ENCODE assay signal across 13 cellular contexts in the genomic region with DNA sequence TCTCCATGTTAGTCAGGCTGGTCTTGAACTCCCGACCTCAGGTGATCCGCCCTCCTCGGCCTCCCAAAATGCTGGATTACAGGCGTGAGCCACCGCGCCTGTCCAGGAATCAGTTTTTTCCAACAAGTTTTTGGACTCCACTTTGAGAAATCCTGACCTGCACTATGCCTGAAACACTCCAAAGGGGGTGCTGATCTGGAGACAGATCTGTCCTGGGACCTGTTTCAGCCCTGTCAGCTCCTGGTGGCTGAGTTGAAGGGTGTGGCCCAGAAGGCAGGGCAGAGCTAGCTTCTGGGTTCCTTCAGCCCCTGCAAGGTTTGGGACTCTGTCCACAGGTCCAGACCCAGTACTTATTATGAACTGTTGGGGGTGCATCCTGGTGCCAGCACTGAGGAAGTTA. TPM values are rescaled to one million over a fixed set of nuclear protein-coding genes. Genes with fewer than 3 reads are reported as not detected.
DNase-seq lines count a peak whose midpoint lies in the region; ATAC-seq, FAIRE-seq and TF ChIP-seq lines count a peak whose summit lies in the region.
"Had no signal": no experiment of that assay in that cellular context is flagged by ENCODE, and none has a peak within 500 bp of the region (broad histone marks: within the 10 kb centered on the region; RNA-seq: fewer than 3 reads in every experiment).

No MANE protein-coding gene starts in this region.

- H3K27ac ChIP-seq in K562 (ENCODE audit: extremely low read depth, low read depth, low read length) (peak overlapping the region; percentile 47), neural progenitor cell (no peak overlapping the region), dorsolateral prefrontal cortex (peak overlapping the region in 23 of 59 donors; percentile 5 to 98 (median 92))
- H3K27ac ChIP-seq: brain microvascular endothelial cell had no signal

- H3K9ac ChIP-seq in Loucy (ENCODE audit: low read depth, low read length, poor library complexity, severe bottlenecking), result peak overlapping the region; percentile 80
- H3K9ac ChIP-seq in K562 (ENCODE audit: insufficient read depth in 1 of 2, low read depth in 2 of 2, low read length in 2 of 2), result peak overlapping the region; percentile 48 to 71; a peak in 3 of 4 replicates
- no peak overlapping the region for H3K9ac ChIP-seq in neural progenitor cell

- H3K4me1 ChIP-seq in Loucy (ENCODE audit: insufficient read depth, low read length, poor library complexity, severe bottlenecking), result peaks cover 22% of the 10 kb centered on the region
- H3K4me1 ChIP-seq in K562 (replicated peaks in 1 of 2; ENCODE audit: control insufficient read depth in 2 of 2, insufficient read depth in 2 of 2, low read length in 2 of 2), result peaks cover 37 to 80% of the 10 kb centered on the region in 2 experiments
- peaks cover 15% of the 10 kb centered on the region for H3K4me1 ChIP-seq in neural progenitor cell

- H2AFZ ChIP-seq in Loucy (ENCODE audit: low read length) (no peak overlapping the region), K562 (ENCODE audit: low read depth, low read length) (no peak overlapping the region), neural progenitor cell (replicated peaks) (no peak overlapping the region)

- CTCF ChIA-PET in K562 (lab: Yijun Ruan, JAX; ENCODE audit: low intra/inter-chr PET ratio), result no interaction called here

- no peaks in the 10 kb centered on the region for H3K9me1 ChIP-seq in K562 (ENCODE audit: control insufficient read depth, insufficient read depth, low read length)

- no TSS peak for BruUV-seq in K562 (replicated peaks; lab: Mats Ljungman, UMichigan)

- H3K36me3 ChIP-seq in Loucy (ENCODE audit: insufficient read depth, low read length), result no peaks in the 10 kb centered on the region
- peaks cover 20% of the 10 kb centered on the region; the same call in 2 of the 3 replicates for H3K36me3 ChIP-seq in K562 (ENCODE audit: control insufficient read depth, insufficient read depth, low read length)
- no peaks in the 10 kb centered on the region for H3K36me3 ChIP-seq in neural progenitor cell
- H3K36me3 ChIP-seq: brain microvascular endothelial cell had no signal

- H3K36me3 Mint-ChIP-seq in T-helper 1 cell treated with Interleukin-12 subunit alpha and Interleukin-12 subunit beta and Interleukin-4 antibody, amounts not matched to agents 30 μg/mL and 1 μg/mL, for 36 hours (ENCODE audit: low read depth), result no peaks in the 10 kb centered on the region
- no peaks in the 10 kb centered on the region for H3K36me3 Mint-ChIP-seq in neural progenitor cell

- no peaks in the 10 kb centered on the region for H3K9me3 Mint-ChIP-seq in T-helper 1 cell treated with Interleukin-12 subunit alpha and Interleukin-12 subunit beta and Interleukin-4 antibody, amounts not matched to agents 30 μg/mL and 1 μg/mL, for 36 hours
- H3K9me3 Mint-ChIP-seq in neural progenitor cell, result no peaks in the 10 kb centered on the region

- H3K4me2 ChIP-seq in Loucy (ENCODE audit: low read depth, low read length, poor library complexity, severe bottlenecking) (peak overlapping the region; percentile 81), K562 (ENCODE audit: insufficient read depth, low read length) (peak overlapping the region; percentile 67), neural progenitor cell (peak overlapping the region; percentile 95)

- H3K9me3 ChIP-seq in Loucy (ENCODE audit: insufficient read depth, low read depth, low read length) (no peaks in the 10 kb centered on the region), K562 (replicated peaks; ENCODE audit: control insufficient read depth, insufficient read depth, low read depth, low read length) (no peaks in the 10 kb centered on the region), neural progenitor cell (ENCODE audit: low read depth) (no peaks in the 10 kb centered on the region)

- TF ChIP-seq POLR2A in K562 (conservative IDR thresholded peaks at IDR 0.05), result no peak

- DNase-seq in T-helper 1 cell, result no peak
- DNase-seq in K562 (ENCODE audit: extremely low read depth in 1 of 4, low spot score in 3 of 4), result peak in 2 of 4 experiments; percentile 25 to 69
- no peak for DNase-seq in neural progenitor cell (ENCODE audit: low spot score)
- no peak for DNase-seq in dorsolateral prefrontal cortex
- DNase-seq in dedifferentiated amniotic fluid mesenchymal stem cell (ENCODE audit: extremely low spot score), result no peak
- DNase-seq: 8988T, brain microvascular endothelial cell, DMS79 treated with DMSO at 0.1 percent for 48 hours, NCI-H510A treated with DMSO at 0.1 percent for 48 hours had no signal

- H3K4me3 Mint-ChIP-seq in T-helper 1 cell treated with Interleukin-12 subunit alpha and Interleukin-12 subunit beta and Interleukin-4 antibody, amounts not matched to agents 30 μg/mL and 1 μg/mL, for 36 hours, result peak overlapping the region; percentile 85
- H3K4me3 Mint-ChIP-seq in neural progenitor cell, result peak overlapping the region; percentile 92

- H3K79me2 ChIP-seq in Loucy (ENCODE audit: insufficient read depth, low read length) (peaks cover 40% of the 10 kb centered on the region), K562 (ENCODE audit: control insufficient read depth, insufficient read depth, low read length) (peaks cover 53% of the 10 kb centered on the region), neural progenitor cell (ENCODE audit: low read depth) (no peaks in the 10 kb centered on the region)

- 42% methylated on average over 4 of the region's 6 CpGs for WGBS in K562 (ENCODE audit: insufficient coverage, low coverage, missing lambda C conversion rate)

- in situ Hi-C loops in K562 (cut with MboI), result no loop called here

- H3F3A ChIP-seq in Loucy (ENCODE audit: low read depth), result peaks cover 6% of the 10 kb centered on the region; the same call in 1 of the 2 replicates
- H3F3A ChIP-seq in neural progenitor cell (ENCODE audit: low read depth), result peaks cover 44% of the 10 kb centered on the region

- intact Hi-C loops in K562 (cut with micrococcal nuclease) (loop anchor here (2.0 kb wide), 2 partner anchors 25 to 47 kb away; partner anchors contain the start of gene FERMT3), dorsolateral prefrontal cortex (cut with DNase I) (no loop called here)

- ATAC-seq in K562, result peak; percentile 14
- ATAC-seq in HG03095 (IDR thresholded peaks at IDR 0.05; ENCODE audit: unreplicated experiment), result no peak

- no peaks in the 10 kb centered on the region for H3K27me3 Mint-ChIP-seq in T-helper 1 cell treated with Interleukin-12 subunit alpha and Interleukin-12 subunit beta and Interleukin-4 antibody, amounts not matched to agents 30 μg/mL and 1 μg/mL, for 36 hours (ENCODE audit: low read depth)
- H3K27me3 Mint-ChIP-seq in neural progenitor cell (ENCODE audit: insufficient read depth, low read depth), result peaks cover 14% of the 10 kb centered on the region

- TF ChIP-seq RAD21 in K562 (CRISPR knock-in tag; conservative IDR thresholded peaks at IDR 0.05 in 1 of 2, IDR thresholded peaks at IDR 0.05 in 1 of 2), result no peak

- H4K20me1 ChIP-seq in Loucy (ENCODE audit: insufficient read depth, low read length, poor library complexity, severe bottlenecking) (peaks cover 30% of the 10 kb centered on the region), K562 (replicated peaks; ENCODE audit: control insufficient read depth, insufficient read depth, low read length) (no peaks in the 10 kb centered on the region), neural progenitor cell (ENCODE audit: low read depth) (peaks cover 3% of the 10 kb centered on the region)

- H3K4me3 ChIP-seq in Loucy (ENCODE audit: low read length, poor library complexity, severe bottlenecking) (peak overlapping the region; percentile 86), K562 (no peak overlapping the region), neural progenitor cell (no peak overlapping the region), dorsolateral prefrontal cortex (peak overlapping the region in 18 of 59 donors; percentile 56 to 92 (median 78))

- POLR2A ChIA-PET in K562 (lab: Yijun Ruan, JAX), result interaction anchor here (0.6 to 2.5 kb wide), 5 partner anchors 8 to 1172 kb away, joined by 3 to 11 read pairs (median 3); partner anchors contain the start of genes FERMT3 and FKBP2

- no peak for TF ChIP-seq EP300 in K562 (IDR thresholded peaks at IDR 0.05; ENCODE audit: low read length)

- no peak overlapping the region for H3K27ac Mint-ChIP-seq in T-helper 1 cell treated with Interleukin-12 subunit alpha and Interleukin-12 subunit beta and Interleukin-4 antibody, amounts not matched to agents 30 μg/mL and 1 μg/mL, for 36 hours
- no peak overlapping the region for H3K27ac Mint-ChIP-seq in neural progenitor cell

- H3K4me1 Mint-ChIP-seq in T-helper 1 cell treated with Interleukin-12 subunit alpha and Interleukin-12 subunit beta and Interleukin-4 antibody, amounts not matched to agents 30 μg/mL and 1 μg/mL, for 36 hours (ENCODE audit: low read depth), result peaks cover 38% of the 10 kb centered on the region
- peaks cover 32% of the 10 kb centered on the region for H3K4me1 Mint-ChIP-seq in neural progenitor cell

- TF ChIP-seq CTCF in Loucy (conservative IDR thresholded peaks at IDR 0.05; ENCODE audit: low read length) (no peak), K562 (IDR thresholded peaks at IDR 0.05 in 2 of 3, conservative IDR thresholded peaks at IDR 0.05 in 1 of 3; ENCODE audit: insufficient read depth in 2 of 3, low read depth in 1 of 3, low read length in 3 of 3) (no peak), neural progenitor cell (IDR thresholded peaks at IDR 0.05) (no peak), dorsolateral prefrontal cortex (IDR thresholded peaks at IDR 0.05 in 54 of 56, conservative IDR thresholded peaks at IDR 0.05 in 2 of 56; ENCODE audit: low read depth in 1 of 56, partially characterized antibody in 56 of 56) (no peak)

- peak; percentile 74 for FAIRE-seq in K562 (lab: Jason Lieb, UNC)

- H3K27me3 ChIP-seq in Loucy (ENCODE audit: insufficient read depth, low read length, poor library complexity, severe bottlenecking) (no peaks in the 10 kb centered on the region), K562 (ENCODE audit: control insufficient read depth in 2 of 2, insufficient read depth in 2 of 2, low read length in 2 of 2) (no peaks in the 10 kb centered on the region), neural progenitor cell (peaks cover 47% of the 10 kb centered on the region), dorsolateral prefrontal cortex (no peaks in the 10 kb centered on the region)
- H3K27me3 ChIP-seq: brain microvascular endothelial cell, SJSA1 had no signal

- H3K9me2 ChIP-seq in Loucy (replicated peaks; ENCODE audit: low read depth, low read length), result no peaks in the 10 kb centered on the region

RNA-seq across cellular contexts. Expression of gene DNAJC4, which starts 1.2 kb away (rescaled TPM):
- 39.7 and 112 TPM in 2 replicates for total RNA-seq in K562 (2011; cell fraction: chromatin; rRNA removed; ENCODE audit: low replicate concordance)
- 78.0 and 98.9 TPM in 2 replicates for total RNA-seq in K562 (2011; cell fraction: nucleolus; rRNA removed)
- 64.2 and 65.8 TPM in 2 replicates for total RNA-seq in K562 (2011; cell fraction: nucleoplasm; rRNA removed)
- total RNA-seq in K562 (2014; rRNA removed) (16.4 and 20.2 TPM in 2 replicates), K562 (2014; rRNA removed; fragmentation: Illumina TruSeq; extraction: Trizol) (6.6 and 11.2 TPM in 2 replicates), K562 (2015; rRNA removed; fragmentation: Illumina TruSeq; extraction: Trizol) (19.3 and 19.9 TPM in 2 replicates), K562 (2021) (27.6 and 31.8 TPM in 2 replicates), neural progenitor cell (ENCODE audit: low replicate concordance) (3.9 and 18.1 TPM in 2 replicates), dorsolateral prefrontal cortex (10 to 100 TPM; 22.5 to 46.8 (median 32.3) TPM)
- polyA plus RNA-seq in K562 (2011; rRNA removed) (23.9 and 45.1 TPM in 2 replicates), K562 (2014; fragmentation: Illumina TruSeq; extraction: Trizol) (28.0 and 37.5 TPM in 2 replicates), K562 (2014; fragmentation: Nextera tagmentation; extraction: Ambion mirVana) (1 to 10 TPM; 4.0 to 4.6 TPM), K562 (2014; rRNA removed) (32.6 and 42.9 TPM in 2 replicates)
- polyA plus RNA-seq in K562 (2011; cell fraction: cytosol; rRNA removed), result 30.8 and 65.5 TPM in 2 replicates
- 110 and 164 TPM in 2 replicates for polyA plus RNA-seq in K562 (2011; cell fraction: nucleus; rRNA removed)
- polyA plus RNA-seq in K562 (2012), result 34.0 and 79.2 TPM in 2 replicates
- polyA minus RNA-seq in K562 (2011; rRNA and poly(A)+ RNA removed), result 7.1 and 9.0 TPM in 2 replicates
- 12.6 and 23.5 TPM in 2 replicates for polyA minus RNA-seq in K562 (2011; cell fraction: cytosol; rRNA and poly(A)+ RNA removed)
- 15.8 and 16.0 TPM in 2 replicates for polyA minus RNA-seq in K562 (2011; cell fraction: nucleus; rRNA and poly(A)+ RNA removed)

RNA-seq across cellular contexts. Expression of gene VEGFB, which starts 2.8 kb away (rescaled TPM):
- total RNA-seq in K562 (2011; cell fraction: chromatin; rRNA removed; ENCODE audit: low replicate concordance), result 16.1 and 40.0 TPM in 2 replicates
- 23.4 and 32.0 TPM in 2 replicates for total RNA-seq in K562 (2011; cell fraction: nucleolus; rRNA removed)
- 31.9 and 33.0 TPM in 2 replicates for total RNA-seq in K562 (2011; cell fraction: nucleoplasm; rRNA removed)
- 28.2 and 44.3 TPM in 2 replicates for total RNA-seq in K562 (2014; rRNA removed)
- total RNA-seq in K562 (2014; rRNA removed; fragmentation: Illumina TruSeq; extraction: Trizol), result 21.0 and 22.6 TPM in 2 replicates
- 25.7 and 28.0 TPM in 2 replicates for total RNA-seq in K562 (2015; rRNA removed; fragmentation: Illumina TruSeq; extraction: Trizol)
- total RNA-seq in K562 (2021), result 83.4 and 88.3 TPM in 2 replicates
- 11.0 and 13.5 TPM in 2 replicates for polyA plus RNA-seq in K562 (2011; rRNA removed)
- polyA plus RNA-seq in K562 (2011; cell fraction: cytosol; rRNA removed), result 12.1 and 16.0 TPM in 2 replicates
- 25.1 and 26.2 TPM in 2 replicates for polyA plus RNA-seq in K562 (2011; cell fraction: nucleus; rRNA removed)
- 97.3 and 181 TPM in 2 replicates for polyA plus RNA-seq in K562 (2012)
- polyA plus RNA-seq in K562 (2014; fragmentation: Illumina TruSeq; extraction: Trizol), result 35.2 and 41.4 TPM in 2 replicates
- 10 to 100 TPM; 12.0 to 12.1 TPM for polyA plus RNA-seq in K562 (2014; fragmentation: Nextera tagmentation; extraction: Ambion mirVana)
- 31.8 and 35.8 TPM in 2 replicates for polyA plus RNA-seq in K562 (2014; rRNA removed)
- 4.2 and 6.2 TPM in 2 replicates for polyA minus RNA-seq in K562 (2011; rRNA and poly(A)+ RNA removed)
- 21.2 and 26.0 TPM in 2 replicates for polyA minus RNA-seq in K562 (2011; cell fraction: cytosol; rRNA and poly(A)+ RNA removed)
- 3.2 and 4.9 TPM in 2 replicates for polyA minus RNA-seq in K562 (2011; cell fraction: nucleus; rRNA and poly(A)+ RNA removed)
- 2.3 and 6.8 TPM in 2 replicates for total RNA-seq in neural progenitor cell (ENCODE audit: low replicate concordance)
- total RNA-seq in dorsolateral prefrontal cortex, result 100 to 1,000 TPM in 51 of 120 experiments, 10 to 100 TPM in 69; 70.2 to 201 (median 97.2) TPM

RNA-seq across cellular contexts. Expression of gene NUDT22, which starts 5.5 kb away (rescaled TPM):
- total RNA-seq in K562 (2011; cell fraction: chromatin; rRNA removed; ENCODE audit: low replicate concordance), result 74.2 and 269 TPM in 2 replicates
- 230 and 279 TPM in 2 replicates for total RNA-seq in K562 (2011; cell fraction: nucleolus; rRNA removed)
- 112 and 146 TPM in 2 replicates for total RNA-seq in K562 (2011; cell fraction: nucleoplasm; rRNA removed)
- total RNA-seq in K562 (2014; rRNA removed) (92.6 and 132 TPM in 2 replicates), K562 (2014; rRNA removed; fragmentation: Illumina TruSeq; extraction: Trizol) (21.1 and 25.7 TPM in 2 replicates), K562 (2015; rRNA removed; fragmentation: Illumina TruSeq; extraction: Trizol) (49.9 and 50.6 TPM in 2 replicates), K562 (2021) (87.5 and 89.5 TPM in 2 replicates), neural progenitor cell (ENCODE audit: low replicate concordance) (23.5 and 28.8 TPM in 2 replicates), dorsolateral prefrontal cortex (10 to 100 TPM; 29.9 to 74.4 (median 43.4) TPM)
- polyA plus RNA-seq in K562 (2011; rRNA removed) (37.4 and 48.0 TPM in 2 replicates), K562 (2014; fragmentation: Illumina TruSeq; extraction: Trizol) (24.0 and 43.1 TPM in 2 replicates), K562 (2014; fragmentation: Nextera tagmentation; extraction: Ambion mirVana) (10 to 100 TPM in 1 of 2 experiments, 1 to 10 TPM in 1; 6.3 to 16.3 TPM), K562 (2014; rRNA removed) (83.6 and 88.5 TPM in 2 replicates)
- polyA plus RNA-seq in K562 (2011; cell fraction: cytosol; rRNA removed), result 58.1 and 156 TPM in 2 replicates
- polyA plus RNA-seq in K562 (2011; cell fraction: nucleus; rRNA removed), result 132 and 213 TPM in 2 replicates
- 56.4 and 102 TPM in 2 replicates for polyA plus RNA-seq in K562 (2012)
- polyA minus RNA-seq in K562 (2011; rRNA and poly(A)+ RNA removed), result 13.9 and 15.0 TPM in 2 replicates
- 32.9 and 34.8 TPM in 2 replicates for polyA minus RNA-seq in K562 (2011; cell fraction: cytosol; rRNA and poly(A)+ RNA removed)
- 75.9 and 84.7 TPM in 2 replicates for polyA minus RNA-seq in K562 (2011; cell fraction: nucleus; rRNA and poly(A)+ RNA removed)

RNA-seq across cellular contexts. Expression of gene TRPT1, which starts 5.5 kb away (rescaled TPM):
- total RNA-seq in K562 (2011; cell fraction: chromatin; rRNA removed; ENCODE audit: low replicate concordance), result 28.5 and 90.3 TPM in 2 replicates
- total RNA-seq in K562 (2011; cell fraction: nucleolus; rRNA removed), result 64.9 and 73.8 TPM in 2 replicates
- 45.8 and 49.8 TPM in 2 replicates for total RNA-seq in K562 (2011; cell fraction: nucleoplasm; rRNA removed)
- total RNA-seq in K562 (2014; rRNA removed) (27.4 and 37.3 TPM in 2 replicates), K562 (2014; rRNA removed; fragmentation: Illumina TruSeq; extraction: Trizol) (17.3 and 17.5 TPM in 2 replicates), K562 (2015; rRNA removed; fragmentation: Illumina TruSeq; extraction: Trizol) (23.1 and 25.3 TPM in 2 replicates), K562 (2021) (36.1 and 41.7 TPM in 2 replicates), neural progenitor cell (ENCODE audit: low replicate concordance) (17.5 and 63.4 TPM in 2 replicates), dorsolateral prefrontal cortex (10 to 100 TPM; 14.9 to 41.9 (median 27.8) TPM)
- polyA plus RNA-seq in K562 (2011; rRNA removed) (23.3 and 42.4 TPM in 2 replicates), K562 (2014; fragmentation: Illumina TruSeq; extraction: Trizol) (21.2 and 33.3 TPM in 2 replicates), K562 (2014; fragmentation: Nextera tagmentation; extraction: Ambion mirVana) (1 to 10 TPM; 4.6 to 8.1 TPM), K562 (2014; rRNA removed) (38.4 and 39.2 TPM in 2 replicates)
- 43.7 and 69.5 TPM in 2 replicates for polyA plus RNA-seq in K562 (2011; cell fraction: cytosol; rRNA removed)
- polyA plus RNA-seq in K562 (2011; cell fraction: nucleus; rRNA removed), result 169 and 180 TPM in 2 replicates
- polyA plus RNA-seq in K562 (2012), result 34.2 and 65.9 TPM in 2 replicates
- polyA minus RNA-seq in K562 (2011; rRNA and poly(A)+ RNA removed), result 12.1 and 14.9 TPM in 2 replicates
- 13.6 and 20.9 TPM in 2 replicates for polyA minus RNA-seq in K562 (2011; cell fraction: cytosol; rRNA and poly(A)+ RNA removed)
- 22.1 and 30.3 TPM in 2 replicates for polyA minus RNA-seq in K562 (2011; cell fraction: nucleus; rRNA and poly(A)+ RNA removed)

RNA-seq across cellular contexts. Expression of gene FKBP2, which starts 9.4 kb away (rescaled TPM):
- 24.7 and 45.5 TPM in 2 replicates for total RNA-seq in K562 (2011; cell fraction: chromatin; rRNA removed; ENCODE audit: low replicate concordance)
- 58.4 and 66.4 TPM in 2 replicates for total RNA-seq in K562 (2011; cell fraction: nucleolus; rRNA removed)
- 56.3 and 59.5 TPM in 2 replicates for total RNA-seq in K562 (2011; cell fraction: nucleoplasm; rRNA removed)
- 151 TPM in 2 replicates for total RNA-seq in K562 (2014; rRNA removed)
- total RNA-seq in K562 (2014; rRNA removed; fragmentation: Illumina TruSeq; extraction: Trizol), result 28.0 and 49.2 TPM in 2 replicates
- total RNA-seq in K562 (2015; rRNA removed; fragmentation: Illumina TruSeq; extraction: Trizol), result 73.1 and 79.0 TPM in 2 replicates
- 44.5 and 58.1 TPM in 2 replicates for total RNA-seq in K562 (2021)
- 30.8 and 36.6 TPM in 2 replicates for polyA plus RNA-seq in K562 (2011; rRNA removed)
- polyA plus RNA-seq in K562 (2011; cell fraction: cytosol; rRNA removed), result 60.1 and 75.2 TPM in 2 replicates
- 52.4 and 56.6 TPM in 2 replicates for polyA plus RNA-seq in K562 (2011; cell fraction: nucleus; rRNA removed)
- polyA plus RNA-seq in K562 (2012), result 115 and 123 TPM in 2 replicates
- polyA plus RNA-seq in K562 (2014; fragmentation: Illumina TruSeq; extraction: Trizol), result 71.7 and 83.5 TPM in 2 replicates
- 10 to 100 TPM in 1 of 2 experiments, 1 to 10 TPM in 1; 3.5 to 27.1 TPM for polyA plus RNA-seq in K562 (2014; fragmentation: Nextera tagmentation; extraction: Ambion mirVana)
- 92.2 and 110 TPM in 2 replicates for polyA plus RNA-seq in K562 (2014; rRNA removed)
- polyA minus RNA-seq in K562 (2011; rRNA and poly(A)+ RNA removed), result 10.6 and 16.1 TPM in 2 replicates
- 33.8 and 40.5 TPM in 2 replicates for polyA minus RNA-seq in K562 (2011; cell fraction: cytosol; rRNA and poly(A)+ RNA removed)
- 7.8 and 14.2 TPM in 2 replicates for polyA minus RNA-seq in K562 (2011; cell fraction: nucleus; rRNA and poly(A)+ RNA removed)
- total RNA-seq in neural progenitor cell (ENCODE audit: low replicate concordance), result 5.3 and 25.1 TPM in 2 replicates
- 100 to 1,000 TPM in 2 of 120 experiments, 10 to 100 TPM in 118; 43.6 to 115 (median 66.0) TPM for total RNA-seq in dorsolateral prefrontal cortex
